25 cellular contexts compared by ENCODE assay signal in genomic region chr19:50516456-50516855, GRCh38. TPM values are rescaled to one million over a fixed set of nuclear protein-coding genes. Genes with fewer than 3 reads are reported as not detected.
A peak's percentile ranks its signal among the peaks of the same experiment; 100 is the strongest.
DNase-seq lines count a peak whose midpoint lies in the region; ATAC-seq, FAIRE-seq and TF ChIP-seq lines count a peak whose summit lies in the region.
"Had no signal": no experiment of that assay in that cellular context is flagged by ENCODE, and none has a peak within 500 bp of the region (broad histone marks: within the 10 kb centered on the region; RNA-seq: fewer than 3 reads in every experiment).

No MANE protein-coding gene starts in this region.

- H3K4me3 ChIP-seq in A549 = peak overlapping the region; percentile 13; the same call in 1 of the 3 replicates
- no peak overlapping the region for H3K4me3 ChIP-seq in dorsolateral prefrontal cortex
- no peak overlapping the region for H3K4me3 ChIP-seq in lower lobe of right lung
- no peak overlapping the region for H3K4me3 ChIP-seq in uterus
- H3K4me3 ChIP-seq: GM12878 had no signal

- H3K27me3 Mint-ChIP-seq in Calu3 (ENCODE audit: unreplicated experiment) = peaks cover 54% of the 10 kb centered on the region

- CTCF ChIA-PET in A549 (lab: Yijun Ruan, JAX) = interaction anchor here (1.2 to 5.6 kb wide), 3 partner anchors 22 to 40 kb away, joined by 3 to 38 read pairs (median 12); no protein-coding TSS in a partner anchor
- CTCF ChIA-PET in Calu3 (lab: Charles Lee) = no interaction called here

- H3K4me2 ChIP-seq in A549 = peak overlapping the region; percentile 80

- no peak for FAIRE-seq in A549 (lab: Jason Lieb, UNC)
- FAIRE-seq: GM12878 had no signal

- H3K4me1 ChIP-seq in A549 (peaks cover 16% of the 10 kb centered on the region; the same call in 1 of the 3 replicates), lower lobe of right lung (no peaks in the 10 kb centered on the region), uterus (no peaks in the 10 kb centered on the region)

- H3K4me3 Mint-ChIP-seq in Calu3 (ENCODE audit: low read depth, unreplicated experiment) = no peak overlapping the region
- H3K4me3 Mint-ChIP-seq: CD4-positive, alpha-beta memory T cell had no signal

- peak overlapping the region in 1 of 2 experiments; percentile 59; a peak in 3 of 6 replicates for H3K27ac ChIP-seq in A549
- H3K27ac ChIP-seq in dorsolateral prefrontal cortex = peak overlapping the region in 32 of 59 donors; percentile 6 to 99 (median 96)
- no peak overlapping the region for H3K27ac ChIP-seq in lower lobe of right lung
- H3K27ac ChIP-seq in uterus = no peak overlapping the region
- H3K27ac ChIP-seq: RWPE1 had no signal

- DNase-seq in A549 (ENCODE audit: low read depth in 1 of 2, low spot score in 1 of 2) (no peak), Calu3 (no peak), dorsolateral prefrontal cortex (peak in 1 of 10 donors; percentile 18), lower lobe of right lung (peak; percentile 9), anterior cingulate cortex (lab: John Stamatoyannopoulos, UW) (no peak), SKM-1 treated with dmso at 0.1 percent for 144 hours (lab: John Stamatoyannopoulos, UW; ENCODE audit: unreplicated experiment) (no peak), uterus (no peak)
- DNase-seq: C1 segment of cervical spinal cord, COR-L47, DMS 273 treated with DMSO at 0.1 percent for 48 hours, DMS79, EL, GDM1, KBM-7, MM.1S, NCI-H2029, NCI-H446, NCI-H526, SHP77 treated with DMSO at 0.1 percent for 48 hours had no signal

- TF ChIP-seq RAD21 in A549 (conservative IDR thresholded peaks at IDR 0.05 in 1 of 2, IDR thresholded peaks at IDR 0.05 in 1 of 2) = no peak

- POLR2A ChIA-PET in A549 (lab: Yijun Ruan, JAX) = no interaction called here

- no TSS peak for BruUV-seq in Calu3 (replicated peaks; lab: Mats Ljungman, UMichigan)

- TF ChIP-seq CTCF in A549 (IDR thresholded peaks at IDR 0.05) (no peak), Calu3 (IDR thresholded peaks at IDR 0.05; ENCODE audit: unreplicated experiment) (no peak), dorsolateral prefrontal cortex (IDR thresholded peaks at IDR 0.05 in 54 of 56, conservative IDR thresholded peaks at IDR 0.05 in 2 of 56; ENCODE audit: low read depth in 1 of 56, partially characterized antibody in 56 of 56) (no peak), lower lobe of right lung (IDR thresholded peaks at IDR 0.05) (no peak), uterus (IDR thresholded peaks at IDR 0.05) (no peak)

- no peaks in the 10 kb centered on the region for H3K36me3 ChIP-seq in lower lobe of right lung
- no peaks in the 10 kb centered on the region for H3K36me3 ChIP-seq in uterus

- no peaks in the 10 kb centered on the region for H3K9me3 Mint-ChIP-seq in Calu3 (ENCODE audit: low read depth, unreplicated experiment)
- H3K9me3 Mint-ChIP-seq: CD4-positive, alpha-beta memory T cell had no signal

- H3K27me3 ChIP-seq in dorsolateral prefrontal cortex (no peaks in the 10 kb centered on the region), lower lobe of right lung (ENCODE audit: low read depth) (peaks cover 8% of the 10 kb centered on the region), uterus (no peaks in the 10 kb centered on the region)

- H3K9me3 ChIP-seq in A549 = no peaks in the 10 kb centered on the region; the same call in 2 of the 3 replicates
- no peaks in the 10 kb centered on the region for H3K9me3 ChIP-seq in lower lobe of right lung
- no peaks in the 10 kb centered on the region for H3K9me3 ChIP-seq in uterus

- ATAC-seq in A549 (no peak), lower lobe of right lung (no peak), GM21360 (IDR thresholded peaks at IDR 0.05; ENCODE audit: unreplicated experiment) (no peak)
- ATAC-seq: GM12878, Panc1 had no signal

- WGBS in A549 (ENCODE audit: missing lambda C conversion rate) = 46% methylated on average over 12 of the region's 12 CpGs

- peaks cover 37% of the 10 kb centered on the region for H3K36me3 Mint-ChIP-seq in Calu3 (ENCODE audit: insufficient read depth, unreplicated experiment)

- no peak for TF ChIP-seq EP300 in A549 (IDR thresholded peaks at IDR 0.05)

- peak overlapping the region; percentile 21 for H3K27ac Mint-ChIP-seq in Calu3 (ENCODE audit: unreplicated experiment)
- H3K27ac Mint-ChIP-seq: CD4-positive, alpha-beta memory T cell had no signal

- no peak for TF ChIP-seq POLR2A in A549 (IDR thresholded peaks at IDR 0.05; ENCODE audit: low read length)
- no peak for TF ChIP-seq POLR2A in uterus (IDR thresholded peaks at IDR 0.05)

- peaks cover 8% of the 10 kb centered on the region for H3K4me1 Mint-ChIP-seq in Calu3 (ENCODE audit: low read depth, unreplicated experiment)

- intact Hi-C loops in Calu3 (cut with micrococcal nuclease; ENCODE audit: unreplicated experiment) (no loop called here), dorsolateral prefrontal cortex (cut with DNase I) (no loop called here), lower lobe of right lung (cut with DNase I) (no loop called here), uterus (cut with DNase I; ENCODE audit: low total_unique reads) (no loop called here)

TF ChIP-seq in A549, 52 proteins besides CTCF, POLR2A, EP300 and RAD21 (continues in another document):
- TF ChIP-seq ESRRA (IDR thresholded peaks at IDR 0.05; ENCODE audit: borderline replicate concordance, low read length) (no peak), SMC3 (IDR thresholded peaks at IDR 0.05) (no peak), MAZ (IDR thresholded peaks at IDR 0.05; ENCODE audit: borderline replicate concordance, low read depth, low read length) (no peak), HOXA7 (CRISPR knock-in tag; IDR thresholded peaks at IDR 0.05) (no peak), GATA3 (IDR thresholded peaks at IDR 0.05; ENCODE audit: borderline replicate concordance) (no peak), EHMT2 (IDR thresholded peaks at IDR 0.05; ENCODE audit: low read depth) (no peak)

RNA-seq across cellular contexts. Expression of gene ASPDH, which starts 2.7 kb away (rescaled TPM):
- polyA plus RNA-seq in A549 (2011; rRNA removed) (not detected in 2 replicates), A549 (2017; fragmentation: RNase III; extraction: RNeasy Plus Mini Kit Qiagen cat#74134 plus additional on column Dnase treatment) (not detected in 3 replicates)
- polyA plus RNA-seq in A549 (2012; cell fraction: cytosol; rRNA removed) = not detected in 2 replicates
- polyA plus RNA-seq in A549 (2012; cell fraction: nucleus; rRNA removed) = not detected in 2 replicates
- not detected in 2 replicates for polyA minus RNA-seq in A549 (2011; rRNA and poly(A)+ RNA removed)
- total RNA-seq in Calu3 (2022) (not detected in 2 replicates), dorsolateral prefrontal cortex (10 to 100 TPM; 16.5 to 62.5 (median 34.2) TPM), lower lobe of right lung (not detected), uterus (not detected)
- total RNA-seq: CD4-positive, alpha-beta memory T cell; GM12878; H4 had no signal
- polyA plus RNA-seq: CD4-positive, alpha-beta memory T cell; GM12878 had no signal

RNA-seq across cellular contexts. Expression of gene JOSD2, which starts 5.5 kb away (rescaled TPM):
- polyA plus RNA-seq in A549 (2011; rRNA removed) (19.3 and 24.2 TPM in 2 replicates), A549 (2017; fragmentation: RNase III; extraction: RNeasy Plus Mini Kit Qiagen cat#74134 plus additional on column Dnase treatment) (55.5 to 62.4 TPM (median 61.7 TPM) in 3 replicates)
- polyA plus RNA-seq in A549 (2012; cell fraction: cytosol; rRNA removed) = 113 and 164 TPM in 2 replicates
- polyA plus RNA-seq in A549 (2012; cell fraction: nucleus; rRNA removed) = 81.5 and 129 TPM in 2 replicates
- polyA minus RNA-seq in A549 (2011; rRNA and poly(A)+ RNA removed) = 4.8 and 5.6 TPM in 2 replicates
- total RNA-seq in Calu3 (2022) (33.5 and 38.6 TPM in 2 replicates), dorsolateral prefrontal cortex (10 to 100 TPM; 24.9 to 75.5 (median 41.2) TPM), lower lobe of right lung (40.4 TPM), uterus (10 to 100 TPM in 1 of 4 donors, 1 to 10 TPM in 3; 1.8 to 22.8 (median 5.5) TPM)

RNA-seq across cellular contexts. Expression of gene GARIN5A, which starts 39.8 kb away (rescaled TPM):
- 0.57 and 1.1 TPM in 2 replicates for polyA plus RNA-seq in A549 (2011; rRNA removed)
- 1.2 and 1.5 TPM in 2 replicates for polyA plus RNA-seq in A549 (2012; cell fraction: cytosol; rRNA removed)
- polyA plus RNA-seq in A549 (2012; cell fraction: nucleus; rRNA removed) = 1.7 and 2.0 TPM in 2 replicates
- polyA plus RNA-seq in A549 (2017; fragmentation: RNase III; extraction: RNeasy Plus Mini Kit Qiagen cat#74134 plus additional on column Dnase treatment) = 1.5 to 2.5 TPM (median 1.7 TPM) in 3 replicates
- polyA minus RNA-seq in A549 (2011; rRNA and poly(A)+ RNA removed) = 0.91 and 1.4 TPM in 2 replicates
- 6.0 and 7.8 TPM in 2 replicates for total RNA-seq in Calu3 (2022)
- 10 to 100 TPM in 28 of 120 experiments, 1 to 10 TPM in 92; 3.2 to 14.9 (median 8.0) TPM for total RNA-seq in dorsolateral prefrontal cortex
- total RNA-seq in lower lobe of right lung = 2.2 TPM
- total RNA-seq in uterus = 1 to 10 TPM in 2 of 4 donors, under 1 TPM in 1, not detected in 1; 0.62 to 5.4 (median 1.8) TPM
- total RNA-seq: GM12878 had no signal

RNA-seq across cellular contexts. Expression of gene EMC10, which starts 40.1 kb away (rescaled TPM):
- polyA plus RNA-seq in A549 (2011; rRNA removed) (52.8 and 54.0 TPM in 2 replicates), A549 (2017; fragmentation: RNase III; extraction: RNeasy Plus Mini Kit Qiagen cat#74134 plus additional on column Dnase treatment) (140 to 147 TPM (median 147 TPM) in 3 replicates)
- 105 and 143 TPM in 2 replicates for polyA plus RNA-seq in A549 (2012; cell fraction: cytosol; rRNA removed)
- 127 and 152 TPM in 2 replicates for polyA plus RNA-seq in A549 (2012; cell fraction: nucleus; rRNA removed)
- 13.3 and 17.9 TPM in 2 replicates for polyA minus RNA-seq in A549 (2011; rRNA and poly(A)+ RNA removed)
- total RNA-seq in Calu3 (2022) (200 and 214 TPM in 2 replicates), dorsolateral prefrontal cortex (100 to 1,000 TPM in 14 of 120 experiments, 10 to 100 TPM in 106; 54.6 to 147 (median 79.1) TPM), lower lobe of right lung (95.6 TPM), uterus (100 to 1,000 TPM in 1 of 4 donors, 10 to 100 TPM in 3; 30.5 to 121 (median 45.8) TPM)

RNA-seq across cellular contexts. Expression of gene LRRC4B, which starts 51.8 kb away (rescaled TPM):
- 0.49 and 0.54 TPM in 2 replicates for polyA plus RNA-seq in A549 (2011; rRNA removed)
- polyA plus RNA-seq in A549 (2012; cell fraction: cytosol; rRNA removed) = 0.38 and 0.82 TPM in 2 replicates
- polyA plus RNA-seq in A549 (2012; cell fraction: nucleus; rRNA removed) = 0.62 and 1.2 TPM in 2 replicates
- 0.67 to 1.2 TPM (median 0.97 TPM) in 3 replicates for polyA plus RNA-seq in A549 (2017; fragmentation: RNase III; extraction: RNeasy Plus Mini Kit Qiagen cat#74134 plus additional on column Dnase treatment)
- polyA minus RNA-seq in A549 (2011; rRNA and poly(A)+ RNA removed) = 0.44 and 0.45 TPM in 2 replicates
- not detected in 2 replicates for total RNA-seq in Calu3 (2022)
- total RNA-seq in dorsolateral prefrontal cortex = 100 to 1,000 TPM; 126 to 330 (median 166) TPM
- total RNA-seq in lower lobe of right lung = 3.9 TPM
- total RNA-seq in uterus = 10 to 100 TPM in 2 of 4 donors, 1 to 10 TPM in 2; 2.4 to 38.0 (median 13.2) TPM
- total RNA-seq: CD4-positive, alpha-beta memory T cell; GM12878 had no signal

Comparison
In these comparisons a context has a peak if more than half of its experiments do, and no peak if none do; other contexts are left out.
1. H3K27ac ChIP-seq: peak in dorsolateral prefrontal cortex (32 of 59); none in lower lobe of right lung (single experiment) and uterus (0 of 2).
2. RNA of gene ASPDH, which starts 2.7 kb away (total RNA-seq): 16.5 to 62.5 TPM in dorsolateral prefrontal cortex; not detected in Calu3, not detected in lower lobe of right lung (single experiment) and not detected in uterus; every median in the first group is over 10 times any median in the second.